Comparison of ENCODE assay signal across 31 cellular contexts in genomic region chr10:47332946-47333345, GRCh38. TPM values are rescaled to one million over a fixed set of nuclear protein-coding genes. Genes with fewer than 3 reads are reported as not detected.
"Had no signal": no experiment of that assay in that cellular context is flagged by ENCODE, and none has a peak within 500 bp of the region (broad histone marks: within the 10 kb centered on the region; RNA-seq: fewer than 3 reads in every experiment).

No MANE protein-coding gene starts in this region.

- H3K27ac Mint-ChIP-seq: natural killer cell; progenitor cell of endocrine pancreas; stimulated activated naive CD8-positive, alpha-beta T cell treated with anti-CD3 and anti-CD28 coated beads, Interleukin-15, amount 100 ng/mL, for 72 hours had no signal

- ATAC-seq: gastroesophageal sphincter; heart left ventricle; left colon; lower lobe of right lung; natural killer cell; right lobe of liver; stimulated activated naive CD8-positive, alpha-beta T cell treated with anti-CD3 and anti-CD28 coated beads, Interleukin-15, amount 100 ng/mL, for 72 hours had no signal

- H3K4me1 Mint-ChIP-seq: stimulated activated naive CD8-positive, alpha-beta T cell treated with anti-CD3 and anti-CD28 coated beads, Interleukin-15, amount 100 ng/mL, for 72 hours had no signal

- H3K4me3 ChIP-seq: dorsolateral prefrontal cortex, gastroesophageal sphincter, heart left ventricle, hepatocyte, left ventricle myocardium inferior, lower lobe of right lung, right lobe of liver, smooth muscle cell, thyroid gland, vagina had no signal

- H3K36me3 Mint-ChIP-seq: natural killer cell had no signal

- H3K27ac ChIP-seq: dorsolateral prefrontal cortex, foreskin keratinocyte, gastroesophageal sphincter, heart left ventricle, hepatocyte, left ventricle myocardium inferior, lower lobe of right lung, neutrophil, parathyroid adenoma, right lobe of liver, thyroid gland, vagina had no signal

- H3K4me3 Mint-ChIP-seq: natural killer cell; neural crest cell; stimulated activated naive CD8-positive, alpha-beta T cell treated with anti-CD3 and anti-CD28 coated beads, Interleukin-15, amount 100 ng/mL, for 72 hours had no signal

- H3K9ac ChIP-seq: parathyroid adenoma had no signal

- H3K27me3 ChIP-seq: dorsolateral prefrontal cortex, hepatocyte, right lobe of liver, thyroid gland, vagina had no signal

- H3K36me3 ChIP-seq: gastroesophageal sphincter, heart left ventricle, left ventricle myocardium inferior, lower lobe of right lung, neutrophil, right lobe of liver, thyroid gland, vagina had no signal

- H3K4me2 ChIP-seq: hepatocyte, smooth muscle cell had no signal

- H3K9me3 ChIP-seq: gastroesophageal sphincter, heart left ventricle, left ventricle myocardium inferior, lower lobe of right lung, neutrophil, right lobe of liver, thyroid gland, vagina had no signal

- H3K4me1 ChIP-seq: foreskin keratinocyte, heart left ventricle, left ventricle myocardium inferior, lower lobe of right lung, parathyroid adenoma, thyroid gland, vagina had no signal

- H3K79me2 ChIP-seq: hepatocyte, parathyroid adenoma had no signal

- H3K9me3 Mint-ChIP-seq: neural crest cell had no signal

- H2AFZ ChIP-seq: hepatocyte, parathyroid adenoma had no signal

- DNase-seq: cortex of kidney; effector CD4-positive, alpha-beta T cell; foreskin keratinocyte; heart left ventricle; kidney glomerular epithelial cell; left colon; left ventricle myocardium inferior; lower lobe of right lung; natural killer cell; right lobe of liver; stimulated activated CD4-positive, alpha-beta T cell treated with anti-CD3 and anti-CD28 coated beads, Interleukin-12 subunit alpha, Interleukin-12 subunit beta, amount 100 ng/mL, for 4 hours; stimulated activated CD4-positive, alpha-beta T cell treated with anti-CD3 and anti-CD28 coated beads, Interleukin-1b, Interleukin-23, amount 100 ng/mL, for 48 hours; stimulated activated CD4-positive, alpha-beta T cell treated with anti-CD3 and anti-CD28 coated beads, Interleukin-4, amount 100 ng/mL, for 1 hour; stimulated activated CD8-positive, alpha-beta memory T cell treated with anti-CD3 and anti-CD28 coated beads, Interleukin-4, amount 100 ng/mL, for 48 hours; stimulated activated naive CD4-positive, alpha-beta T cell; stimulated activated naive CD8-positive, alpha-beta T cell treated with anti-CD3 and anti-CD28 coated beads, Interleukin-15, amount 100 ng/mL, for 72 hours; thyroid gland had no signal

RNA-seq across cellular contexts. Expression of gene GDF2, which starts 10.7 kb away (rescaled TPM):
- total RNA-seq: foreskin keratinocyte, gastroesophageal sphincter, heart left ventricle, hepatocyte, left colon, left ventricle myocardium inferior, lower lobe of right lung, mesenteric fat pad, natural killer cell, neural crest cell, omental fat pad, progenitor cell of endocrine pancreas, smooth muscle cell, temporal lobe, thyroid gland, ureter, vagina had no signal
- polyA plus RNA-seq: esophagus, foreskin keratinocyte, heart left ventricle, smooth muscle cell had no signal

RNA-seq across cellular contexts. Expression of gene RBP3, which starts 15.2 kb away (rescaled TPM):
- total RNA-seq: foreskin keratinocyte, gastroesophageal sphincter, heart left ventricle, left colon, left ventricle myocardium inferior, lower lobe of right lung, mesenteric fat pad, natural killer cell, neural crest cell, omental fat pad, right lobe of liver, smooth muscle cell, temporal lobe, thyroid gland, ureter, vagina had no signal
- polyA plus RNA-seq: esophagus, foreskin keratinocyte, heart left ventricle, smooth muscle cell had no signal

RNA-seq across cellular contexts. Expression of gene GDF10, which starts 32.9 kb away (rescaled TPM):
- total RNA-seq: foreskin keratinocyte, natural killer cell, progenitor cell of endocrine pancreas, right lobe of liver had no signal
- polyA plus RNA-seq: foreskin keratinocyte had no signal

RNA-seq across cellular contexts. Expression of gene ZNF488, which starts 51.1 kb away (rescaled TPM):
- total RNA-seq: natural killer cell, right lobe of liver, vagina had no signal
- polyA plus RNA-seq: smooth muscle cell had no signal
